In the genomic region with DNA sequence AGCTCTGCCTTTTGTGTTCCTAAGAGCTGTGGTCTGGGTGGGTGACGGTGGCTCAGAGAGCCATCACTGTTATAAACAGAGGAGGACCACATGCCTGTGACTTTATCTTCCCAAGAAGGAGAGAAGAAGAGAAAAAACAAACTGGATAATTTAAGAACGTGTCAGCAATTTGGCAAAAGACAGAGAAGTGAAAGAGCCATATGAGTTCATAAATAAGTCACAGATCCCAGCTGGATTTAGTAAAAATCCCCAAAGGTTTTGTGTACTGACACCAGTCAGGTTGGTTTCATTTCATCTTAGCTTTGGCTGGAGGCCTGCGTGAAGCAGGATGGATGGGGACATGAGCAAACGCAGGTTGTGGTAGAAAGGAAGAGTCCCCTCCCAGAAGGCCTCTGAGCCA, we compare ENCODE assay signal across 25 cellular contexts.
A peak's percentile ranks its signal among the peaks of the same experiment; 100 is the strongest.
DNase-seq lines count a peak whose midpoint lies in the region; ATAC-seq and TF ChIP-seq lines count a peak whose summit lies in the region.
"Had no signal": no experiment of that assay in that cellular context is flagged by ENCODE, and none has a peak within 500 bp of the region (broad histone marks: within the 10 kb centered on the region; RNA-seq: fewer than 3 reads in every experiment).

No MANE protein-coding gene starts in this region.

- H2AFZ ChIP-seq in OCI-LY3 (ENCODE audit: low read depth, low read length): no peak overlapping the region

- H3K27ac ChIP-seq in right atrium auricular region (peak overlapping the region in 1 of 2 donors; percentile 18), OCI-LY3 (ENCODE audit: low read length) (peak overlapping the region; percentile 42), suprapubic skin (peak overlapping the region; percentile 30)
- H3K27ac ChIP-seq: cardiac muscle cell, epithelial cell of prostate, RWPE1 had no signal

- intact Hi-C loops in Right ventricle myocardium inferior (cut with DNase I): no loop called here

- TF ChIP-seq CTCF in right atrium auricular region (IDR thresholded peaks at IDR 0.05): no peak
- no peak for TF ChIP-seq CTCF in OCI-LY3 (IDR thresholded peaks at IDR 0.05; ENCODE audit: low read depth, low read length)
- TF ChIP-seq CTCF in suprapubic skin (IDR thresholded peaks at IDR 0.05): no peak
- no peak for TF ChIP-seq CTCF in nephron progenitor cell (IDR thresholded peaks at IDR 0.05)

- no peak for DNase-seq in Right ventricle myocardium inferior (ENCODE audit: missing footprints)
- no peak for DNase-seq in right atrium auricular region (ENCODE audit: low spot score)
- peak; percentile 43 for DNase-seq in left kidney (ENCODE audit: low read depth, low spot score)
- DNase-seq in suprapubic skin (ENCODE audit: low spot score in 2 of 2): no peak
- no peak for DNase-seq in ACHN
- DNase-seq in nephron progenitor cell: no peak
- DNase-seq: activated CD8-positive, alpha-beta T cell treated with anti-CD3 and anti-CD28 coated beads, Interleukin-2, amount 10 ng/mL, durations not matched to agents 7 days and 5 days; activated naive CD4-positive, alpha-beta T cell treated with anti-CD3 and anti-CD28 coated beads for 36 hours; activated T-cell treated with anti-CD3 and anti-CD28 coated beads, Interleukin-2, amount 50 U/mL, for 4 hours; COR-L47; DND-41; GOT3; left colon; natural killer cell; NCI-H1092 treated with DMSO at 0.1 percent for 48 hours; NCI-H524 treated with DMSO at 0.1 percent for 48 hours; posterior cingulate gyrus; stimulated activated CD4-positive, alpha-beta T cell treated with anti-CD3 and anti-CD28 coated beads, Interleukin-4, amount 100 ng/mL, for 24 hours; stimulated activated naive CD8-positive, alpha-beta T cell treated with anti-CD3 and anti-CD28 coated beads, Interleukin-15, amount 100 ng/mL, for 72 hours had no signal

- ATAC-seq in Right ventricle myocardium inferior: peak; percentile 36
- no peak for ATAC-seq in GM18909 (IDR thresholded peaks at IDR 0.05; ENCODE audit: poor library complexity, unreplicated experiment)
- ATAC-seq: activated CD8-positive, alpha-beta T cell treated with anti-CD3 and anti-CD28 coated beads, Interleukin-2, amount 10 ng/mL, durations not matched to agents 7 days and 5 days; activated T-cell treated with anti-CD3 and anti-CD28 coated beads, Interleukin-2, amount 50 U/mL, for 4 hours; left colon; natural killer cell; stimulated activated naive CD8-positive, alpha-beta T cell treated with anti-CD3 and anti-CD28 coated beads, Interleukin-15, amount 100 ng/mL, for 72 hours had no signal

- H3K4me3 ChIP-seq in right atrium auricular region: no peak overlapping the region
- H3K4me3 ChIP-seq in OCI-LY3 (ENCODE audit: low read length): no peak overlapping the region
- H3K4me3 ChIP-seq in suprapubic skin: no peak overlapping the region
- H3K4me3 ChIP-seq: cardiac muscle cell had no signal

- TF ChIP-seq POLR2A in suprapubic skin (IDR thresholded peaks at IDR 0.05): no peak

- TF ChIP-seq EP300 in suprapubic skin (IDR thresholded peaks at IDR 0.05): no peak

- in situ Hi-C loops in ACHN (cut with HindIII; ENCODE audit: low pct_ligation_motif_present, low pct_unique_long_range_greater_than_20kb, low sequenced_read_pairs): no loop called here

- peaks cover 39% of the 10 kb centered on the region for H3K4me1 Mint-ChIP-seq in nephron progenitor cell
- H3K4me1 Mint-ChIP-seq: natural killer cell; stimulated activated naive CD8-positive, alpha-beta T cell treated with anti-CD3 and anti-CD28 coated beads, Interleukin-15, amount 100 ng/mL, for 72 hours had no signal

- H4K20me1 ChIP-seq in OCI-LY3 (ENCODE audit: insufficient read depth, low read length): no peaks in the 10 kb centered on the region

- H3K36me3 Mint-ChIP-seq in nephron progenitor cell (ENCODE audit: low read depth): peaks cover 10% of the 10 kb centered on the region

- H3K4me1 ChIP-seq in right atrium auricular region (peaks cover 0 to 22% of the 10 kb centered on the region in 2 donors), OCI-LY3 (ENCODE audit: low read length) (peaks cover 57% of the 10 kb centered on the region), suprapubic skin (peaks cover 25% of the 10 kb centered on the region)

- H3K27me3 ChIP-seq in right atrium auricular region: no peaks in the 10 kb centered on the region
- no peaks in the 10 kb centered on the region for H3K27me3 ChIP-seq in OCI-LY3 (ENCODE audit: low read depth, low read length)
- no peaks in the 10 kb centered on the region for H3K27me3 ChIP-seq in suprapubic skin
- H3K27me3 ChIP-seq: cardiac muscle cell had no signal

- H3K36me3 ChIP-seq in right atrium auricular region: no peaks in the 10 kb centered on the region
- H3K36me3 ChIP-seq in OCI-LY3 (replicated peaks; ENCODE audit: low read depth, low read length): no peaks in the 10 kb centered on the region
- no peaks in the 10 kb centered on the region for H3K36me3 ChIP-seq in suprapubic skin
- H3K36me3 ChIP-seq: cardiac muscle cell had no signal

- H3K79me2 ChIP-seq in OCI-LY3 (ENCODE audit: low read length): no peaks in the 10 kb centered on the region

- H3K9me3 ChIP-seq in right atrium auricular region (no peaks in the 10 kb centered on the region), OCI-LY3 (ENCODE audit: insufficient read depth, low read length) (no peaks in the 10 kb centered on the region), suprapubic skin (no peaks in the 10 kb centered on the region)

- H3K9me3 Mint-ChIP-seq in nephron progenitor cell: peaks cover 32% of the 10 kb centered on the region
- H3K9me3 Mint-ChIP-seq: natural killer cell had no signal

- H3K4me3 Mint-ChIP-seq in nephron progenitor cell: no peak overlapping the region
- H3K4me3 Mint-ChIP-seq: activated CD8-positive, alpha-beta T cell treated with anti-CD3 and anti-CD28 coated beads, Interleukin-2, amount 10 ng/mL, durations not matched to agents 7 days and 5 days; activated naive CD4-positive, alpha-beta T cell treated with anti-CD3 and anti-CD28 coated beads for 36 hours; activated T-cell treated with anti-CD3 and anti-CD28 coated beads, Interleukin-2, amount 50 U/mL, for 4 hours; mesothelial cell of epicardium; natural killer cell; stimulated activated naive CD8-positive, alpha-beta T cell treated with anti-CD3 and anti-CD28 coated beads, Interleukin-15, amount 100 ng/mL, for 72 hours had no signal

- H3K9ac ChIP-seq in OCI-LY3 (ENCODE audit: low read length): no peak overlapping the region; the same call in 1 of the 2 replicates

- peak overlapping the region; percentile 49 for H3K4me2 ChIP-seq in OCI-LY3 (ENCODE audit: low read length)

- 53% methylated on average over 4 of the region's 4 CpGs for WGBS in suprapubic skin

- peaks cover 7% of the 10 kb centered on the region for H3K27me3 Mint-ChIP-seq in nephron progenitor cell (ENCODE audit: low read depth, poor library complexity)
- H3K27me3 Mint-ChIP-seq: stimulated activated naive CD8-positive, alpha-beta T cell treated with anti-CD3 and anti-CD28 coated beads, Interleukin-15, amount 100 ng/mL, for 72 hours had no signal

- no peak overlapping the region for H3K27ac Mint-ChIP-seq in nephron progenitor cell
- H3K27ac Mint-ChIP-seq: activated CD8-positive, alpha-beta T cell treated with anti-CD3 and anti-CD28 coated beads, Interleukin-2, amount 10 ng/mL, durations not matched to agents 7 days and 5 days; activated naive CD4-positive, alpha-beta T cell treated with anti-CD3 and anti-CD28 coated beads for 36 hours; mesothelial cell of epicardium; natural killer cell had no signal
